ENCODE assay signal across 40 cellular contexts in genomic region chr15:38796589-38796988, GRCh38.
"Had no signal": no experiment of that assay in that cellular context is flagged by ENCODE, and none has a peak within 500 bp of the region (broad histone marks: within the 10 kb centered on the region; RNA-seq: fewer than 3 reads in every experiment).

No MANE protein-coding gene starts in this region.

- H3K36me3 ChIP-seq: cardiac muscle cell, MG63, Peyer's patch, SJSA1 had no signal

- H3K4me1 Mint-ChIP-seq: activated CD4-positive, alpha-beta memory T cell treated with anti-CD3 and anti-CD28 coated beads, Interleukin-2, amount 10 ng/mL, durations not matched to agents 7 days and 5 days; activated CD8-positive, alpha-beta memory T cell treated with anti-CD3 and anti-CD28 coated beads, Interleukin-2, amount 10 ng/mL, durations not matched to agents 7 days and 5 days; activated naive CD4-positive, alpha-beta T cell treated with anti-CD3 and anti-CD28 coated beads, Interleukin-2, amount 10 ng/mL, durations not matched to agents 7 days and 5 days; activated naive CD8-positive, alpha-beta T cell treated with anti-CD3 and anti-CD28 coated beads, Interleukin-2, amount 50 U/mL, for 24 hours; central memory CD8-positive, alpha-beta T cell had no signal

- H3K36me3 Mint-ChIP-seq: activated CD8-positive, alpha-beta memory T cell treated with anti-CD3 and anti-CD28 coated beads, Interleukin-2, amount 10 ng/mL, durations not matched to agents 7 days and 5 days; activated naive CD4-positive, alpha-beta T cell treated with anti-CD3 and anti-CD28 coated beads, Interleukin-2, amount 10 ng/mL, durations not matched to agents 7 days and 5 days; activated naive CD8-positive, alpha-beta T cell had no signal

- DNase-seq: activated CD4-positive, alpha-beta memory T cell treated with anti-CD3 and anti-CD28 coated beads, Interleukin-2, amount 10 ng/mL, durations not matched to agents 7 days and 5 days; activated CD4-positive, alpha-beta T cell treated with anti-CD3 and anti-CD28 coated beads for 1 hour; activated CD4-positive, alpha-beta T cell treated with anti-CD3 and anti-CD28 coated beads for 48 hours; activated CD4-positive, CD25-positive, alpha-beta regulatory T cell; activated CD8-positive, alpha-beta memory T cell treated with anti-CD3 and anti-CD28 coated beads for 24 hours; activated CD8-positive, alpha-beta memory T cell treated with anti-CD3 and anti-CD28 coated beads, Interleukin-2, amount 10 ng/mL, durations not matched to agents 7 days and 5 days; activated CD8-positive, alpha-beta memory T cell treated with anti-CD3 and anti-CD28 coated beads, Interleukin-2, amount 50 U/mL, for 48 hours; activated effector memory CD4-positive, alpha-beta T cell treated with Interleukin-2 at 50 U/mL for 16 hours; activated naive CD4-positive, alpha-beta T cell treated with anti-CD3 and anti-CD28 coated beads, Interleukin-2, amount 10 ng/mL, durations not matched to agents 7 days and 5 days; activated naive CD8-positive, alpha-beta T cell treated with anti-CD3 and anti-CD28 coated beads, Interleukin-2, amount 50 U/mL, for 24 hours; activated T-cell treated with anti-CD3 and anti-CD28 coated beads, Interleukin-2, amount 50 U/mL, for 48 hours; anterior cingulate cortex; Kasumi-1; KG1; MG63; MV-4-11; NCI-H1092; NCI-H1417; NCI-H146; NCI-H187; NCI-H2029 treated with DMSO at 0.1 percent for 48 hours; NCI-H2107; NCI-H2171; NCI-H510A; NCI-H526; NCI-H748 treated with DMSO at 0.1 percent for 48 hours; NK-92 treated with Interleukin-12 subunit alpha and Interleukin-12 subunit beta, amount 100 ng/mL, for 24 hours; PC-3; Peyer's patch; RPMI8226; SHP77 treated with DMSO at 0.1 percent for 48 hours; SW 1271; T-helper 1 cell; T-helper 2 cell; T-helper 9 cell had no signal

- H3K9me3 Mint-ChIP-seq: activated naive CD4-positive, alpha-beta T cell treated with anti-CD3 and anti-CD28 coated beads, Interleukin-2, amount 10 ng/mL, durations not matched to agents 7 days and 5 days; central memory CD8-positive, alpha-beta T cell had no signal

- H3K4me1 ChIP-seq: Peyer's patch, SJSA1 had no signal

- H3K4me3 Mint-ChIP-seq: activated CD4-positive, alpha-beta memory T cell treated with anti-CD3 and anti-CD28 coated beads, Interleukin-2, amount 10 ng/mL, durations not matched to agents 7 days and 5 days; activated CD8-positive, alpha-beta memory T cell treated with anti-CD3 and anti-CD28 coated beads, Interleukin-2, amount 10 ng/mL, durations not matched to agents 7 days and 5 days; activated naive CD4-positive, alpha-beta T cell treated with anti-CD3 and anti-CD28 coated beads, Interleukin-2, amount 10 ng/mL, durations not matched to agents 7 days and 5 days; activated naive CD8-positive, alpha-beta T cell; activated naive CD8-positive, alpha-beta T cell treated with anti-CD3 and anti-CD28 coated beads, Interleukin-2, amount 50 U/mL, for 24 hours; central memory CD8-positive, alpha-beta T cell had no signal

- H3K27ac Mint-ChIP-seq: activated CD4-positive, alpha-beta memory T cell treated with anti-CD3 and anti-CD28 coated beads, Interleukin-2, amount 10 ng/mL, durations not matched to agents 7 days and 5 days; activated CD8-positive, alpha-beta memory T cell treated with anti-CD3 and anti-CD28 coated beads, Interleukin-2, amount 10 ng/mL, durations not matched to agents 7 days and 5 days; activated naive CD4-positive, alpha-beta T cell treated with anti-CD3 and anti-CD28 coated beads, Interleukin-2, amount 10 ng/mL, durations not matched to agents 7 days and 5 days; activated naive CD8-positive, alpha-beta T cell; activated naive CD8-positive, alpha-beta T cell treated with anti-CD3 and anti-CD28 coated beads, Interleukin-2, amount 50 U/mL, for 24 hours had no signal

- ATAC-seq: activated CD8-positive, alpha-beta memory T cell treated with anti-CD3 and anti-CD28 coated beads, Interleukin-2, amount 10 ng/mL, durations not matched to agents 7 days and 5 days; activated naive CD8-positive, alpha-beta T cell treated with anti-CD3 and anti-CD28 coated beads, Interleukin-2, amount 50 U/mL, for 24 hours; PC-3 had no signal

- H3K27me3 ChIP-seq: cardiac muscle cell, MG63, Peyer's patch, SJSA1 had no signal

- H3K4me3 ChIP-seq: cardiac muscle cell, MG63, Peyer's patch, SJSA1 had no signal

- H3K9me3 ChIP-seq: MG63, Peyer's patch, SJSA1 had no signal

- H3K27ac ChIP-seq: cardiac muscle cell, Peyer's patch, SJSA1, VCaP had no signal
